ENCODE assay signal across 2 cellular contexts in the genomic region with DNA sequence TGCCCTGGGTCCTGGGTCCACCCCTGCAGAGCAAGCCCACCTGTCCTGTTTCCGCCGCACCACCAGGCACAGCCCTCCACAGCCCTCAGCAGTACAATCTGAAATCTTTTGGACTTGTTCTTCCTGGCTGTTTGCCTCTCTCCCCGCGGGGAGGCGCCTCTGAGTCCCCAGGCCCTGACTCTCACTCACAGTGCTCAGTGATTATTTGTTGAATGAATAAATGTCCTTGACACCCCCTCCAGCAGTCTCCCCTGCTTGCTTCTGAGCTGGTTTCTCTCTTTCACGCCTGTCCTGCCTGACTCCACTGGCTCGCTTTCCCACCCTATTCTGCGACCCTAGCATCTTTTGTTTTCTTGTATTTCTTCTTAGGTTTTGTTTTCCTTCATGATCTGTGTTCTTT. TPM values are rescaled to one million over a fixed set of nuclear protein-coding genes. Genes with fewer than 3 reads are reported as not detected.
"Had no signal": no experiment of that assay in that cellular context is flagged by ENCODE, and none has a peak within 500 bp of the region (broad histone marks: within the 10 kb centered on the region; RNA-seq: fewer than 3 reads in every experiment).

No MANE protein-coding gene starts in this region.

RNA-seq across cellular contexts. Expression of gene C1QTNF9, which starts 56.9 kb away (rescaled TPM):
- total RNA-seq: GM23248, H4 had no signal
